ENCODE assay signal across 19 cellular contexts in genomic region chr2:86476092-86476491, GRCh38. TPM values are rescaled to one million over a fixed set of nuclear protein-coding genes. Genes with fewer than 3 reads are reported as not detected.
DNase-seq lines count a peak whose midpoint lies in the region; ATAC-seq and TF ChIP-seq lines count a peak whose summit lies in the region.
"Had no signal": no experiment of that assay in that cellular context is flagged by ENCODE, and none has a peak within 500 bp of the region (broad histone marks: within the 10 kb centered on the region; RNA-seq: fewer than 3 reads in every experiment).

No MANE protein-coding gene starts in this region.

- peak overlapping the region in 1 of 2 donors; percentile 4 for H3K27ac ChIP-seq in left lung
- H3K27ac ChIP-seq: BLaER1 treated with 17β-estradiol and CSF1 and Interleukin-3, amounts not matched to agents 10 nM and 100 nM; cardiac muscle cell had no signal

- in situ Hi-C loops in astrocyte of the spinal cord (cut with HindIII; ENCODE audit: low sequenced_read_pairs) (no loop called here), GM13977 (cut with MboI; ENCODE audit: low pct_unique_long_range_greater_than_20kb, low sequenced_read_pairs, unreplicated experiment) (no loop called here)

- peak overlapping the region; percentile 16 for H3K27ac Mint-ChIP-seq in HFFc6
- H3K27ac Mint-ChIP-seq: activated T-cell treated with anti-CD3 and anti-CD28 coated beads, Interleukin-2, amount 50 U/mL, for 72 hours had no signal

- no peaks in the 10 kb centered on the region for H3K9me3 Mint-ChIP-seq in HFFc6
- H3K9me3 Mint-ChIP-seq: activated T-cell treated with anti-CD3 and anti-CD28 coated beads, Interleukin-2, amount 50 U/mL, for 72 hours had no signal

- no peaks in the 10 kb centered on the region for H3K9me3 ChIP-seq in left lung
- H3K9me3 ChIP-seq: BLaER1 treated with 17β-estradiol and CSF1 and Interleukin-3, amounts not matched to agents 10 nM and 100 nM; heart left ventricle had no signal

- H3K4me3 ChIP-seq in astrocyte of the spinal cord (ENCODE audit: low read depth, low read length) (no peak overlapping the region), left lung (no peak overlapping the region)
- H3K4me3 ChIP-seq: BLaER1 treated with 17β-estradiol and CSF1 and Interleukin-3, amounts not matched to agents 10 nM and 100 nM; cardiac muscle cell; heart left ventricle had no signal

- peaks cover 0 to 92% of the 10 kb centered on the region in 2 donors for H3K36me3 ChIP-seq in left lung

- 0 out of 2 replicates have a peak, but pooled peaks cover 1% of the 10 kb centered on the region for H3K27me3 Mint-ChIP-seq in HFFc6 (ENCODE audit: insufficient read depth)

- intact Hi-C loops in left lung (cut with DNase I) = no loop called here

- no peak overlapping the region for H3K4me3 Mint-ChIP-seq in HFFc6
- H3K4me3 Mint-ChIP-seq: activated T-cell treated with anti-CD3 and anti-CD28 coated beads, Interleukin-2, amount 50 U/mL, for 72 hours had no signal

- H3K4me1 Mint-ChIP-seq in HFFc6 (ENCODE audit: low read depth) = peaks cover 37% of the 10 kb centered on the region

- H3K27me3 ChIP-seq in left lung = no peaks in the 10 kb centered on the region
- H3K27me3 ChIP-seq: BLaER1 treated with 17β-estradiol and CSF1 and Interleukin-3, amounts not matched to agents 10 nM and 100 nM; cardiac muscle cell; heart left ventricle had no signal

- H3K36me3 Mint-ChIP-seq in HFFc6 (ENCODE audit: low read depth) = peaks cover 44% of the 10 kb centered on the region

- peaks cover 8 to 11% of the 10 kb centered on the region in 2 donors for H3K4me1 ChIP-seq in left lung

- ATAC-seq in left lung = peak; percentile 14
- ATAC-seq: activated T-cell treated with anti-CD3 and anti-CD28 coated beads, Interleukin-2, amount 50 U/mL, for 72 hours had no signal

- DNase-seq in AG08396 (ENCODE audit: low spot score) (peak; percentile 39), HFFc6 (peak; percentile 63), astrocyte of the spinal cord (ENCODE audit: low read depth, low spot score) (peak; percentile 56), left lung (no peak), GM13977 (ENCODE audit: low spot score) (no peak), CD1c-positive myeloid dendritic cell (ENCODE audit: extremely low spot score) (no peak), SK-N-DZ (ENCODE audit: low spot score) (no peak), GM19240 (ENCODE audit: insufficient read length, low spot score) (no peak)
- DNase-seq: activated CD4-positive, alpha-beta T cell treated with anti-CD3 and anti-CD28 coated beads for 48 hours; activated T-cell treated with anti-CD3 and anti-CD28 coated beads, Interleukin-2, amount 50 U/mL, for 72 hours; GOT3; heart left ventricle; NCI-H1436; NCI-H446 treated with DMSO at 0.1 percent for 48 hours; OCI-M1; SW 1271; trophoblast cell had no signal

- TF ChIP-seq CTCF in HFFc6 (IDR thresholded peaks at IDR 0.05) = no peak
- no peak for TF ChIP-seq CTCF in astrocyte of the spinal cord (IDR thresholded peaks at IDR 0.05; ENCODE audit: low read depth, low read length)
- TF ChIP-seq CTCF in left lung (IDR thresholded peaks at IDR 0.05) = no peak
- TF ChIP-seq CTCF in GM13977 (IDR thresholded peaks at IDR 0.05; ENCODE audit: extremely low read depth, insufficient read depth, missing control alignments) = no peak

RNA-seq across cellular contexts. Expression of gene KDM3A, which starts 34.9 kb away (rescaled TPM):
- total RNA-seq in HFFc6 (2021; fragmentation: NEBNext Ultra II Directional; extraction: Animal tissue kit (Norgen Biotek cat#: 25700)) = 10 to 100 TPM; 17.6 to 25.1 (median 21.3) TPM
- total RNA-seq in left lung = 10 to 100 TPM; 39.3 to 40.5 TPM
- 20.5 and 21.7 TPM in 2 replicates for polyA plus RNA-seq in SK-N-DZ (2014; cell fraction: cytosol; rRNA removed)
- polyA plus RNA-seq in SK-N-DZ (2014; cell fraction: nucleus; rRNA removed) = 36.7 and 53.0 TPM in 2 replicates

Comparison
In these comparisons a context has a peak if more than half of its experiments do, and no peak if none do; other contexts are left out.
1. DNase-seq: peak in AG08396 (single experiment), HFFc6 (single experiment) and astrocyte of the spinal cord (single experiment); none in left lung (0 of 2), GM13977 (single experiment), CD1c-positive myeloid dendritic cell (single experiment), SK-N-DZ (single experiment) and GM19240 (single experiment).